In genomic region chr6:53347921-53348435, GRCh38 we compare ENCODE assay signal across 8 cellular contexts. TPM values are rescaled to one million over a fixed set of nuclear protein-coding genes. Genes with fewer than 3 reads are reported as not detected.
DNase-seq lines count a peak whose midpoint lies in the region; ATAC-seq and TF ChIP-seq lines count a peak whose summit lies in the region.

No MANE protein-coding gene starts in this region.

- TF ChIP-seq EP300 in esophagus muscularis mucosa (IDR thresholded peaks at IDR 0.05): no peak

- no peaks in the 10 kb centered on the region for H3K9me3 ChIP-seq in esophagus muscularis mucosa
- H3K9me3 ChIP-seq in muscle layer of duodenum (ENCODE audit: control insufficient read depth in 1 of 2, low read length in 2 of 2): no peaks in the 10 kb centered on the region

- peak overlapping the region; percentile 86 for H2AFZ ChIP-seq in ACC112 (ENCODE audit: low read length, unreplicated experiment)

- intact Hi-C loops in esophagus muscularis mucosa (cut with DNase I): loop anchor here (5.0 kb wide), 1 partner anchor 46 kb away; no protein-coding TSS in a partner anchor

- DNase-seq in NCI-H774 (lab: John Stamatoyannopoulos, UW): peak; percentile 29
- DNase-seq in activated T-cell treated with anti-CD3 and anti-CD28 coated beads, Interleukin-2, amount 50 U/mL, for 48 hours: peak; percentile 67 to 71
- peak; percentile 93 for DNase-seq in esophagus muscularis mucosa (ENCODE audit: extremely low spot score)
- peak; percentile 44 for DNase-seq in stromal cell of bone marrow (ENCODE audit: low read depth)

- H3K36me3 ChIP-seq in ACC112 (ENCODE audit: insufficient read depth, low read length) (peaks cover 4% of the 10 kb centered on the region; the same call in 1 of the 2 replicates), esophagus muscularis mucosa (peaks cover 0 to 5% (median 0%) of the 10 kb centered on the region in 4 donors), muscle layer of duodenum (ENCODE audit: control insufficient read depth in 1 of 2, insufficient read depth in 2 of 2, low read length in 2 of 2) (peaks cover 0 to 5% of the 10 kb centered on the region in 2 donors)

- H3K27ac ChIP-seq in ACC112 (ENCODE audit: low read depth, low read length): peak overlapping the region; percentile 93
- peak overlapping the region; percentile 97 to 100 (median 98) for H3K27ac ChIP-seq in esophagus muscularis mucosa (replicated peaks in 1 of 4)
- peak overlapping the region; percentile 88 for H3K27ac ChIP-seq in muscle layer of duodenum (ENCODE audit: low read length)

- peaks cover 57% of the 10 kb centered on the region for H3K79me2 ChIP-seq in ACC112 (ENCODE audit: control insufficient read depth, insufficient read depth, low read length, unreplicated experiment)

- H3K4me1 ChIP-seq in ACC112 (ENCODE audit: control insufficient read depth, insufficient read depth, low read length, unreplicated experiment) (peaks cover 8% of the 10 kb centered on the region), esophagus muscularis mucosa (peaks cover 8 to 50% (median 34%) of the 10 kb centered on the region in 4 donors), muscle layer of duodenum (ENCODE audit: control insufficient read depth in 1 of 2, insufficient read depth in 2 of 2, low read length in 2 of 2) (peaks cover 0 to 20% of the 10 kb centered on the region in 2 donors)

- H3K27me3 ChIP-seq in ACC112 (ENCODE audit: insufficient read depth, low read length): no peaks in the 10 kb centered on the region
- no peaks in the 10 kb centered on the region for H3K27me3 ChIP-seq in esophagus muscularis mucosa
- H3K27me3 ChIP-seq in muscle layer of duodenum (ENCODE audit: low read depth, low read length): no peaks in the 10 kb centered on the region

- ATAC-seq in GM18858 (IDR thresholded peaks at IDR 0.05; ENCODE audit: unreplicated experiment) (peak; percentile 14), HG03135 (IDR thresholded peaks at IDR 0.05; ENCODE audit: unreplicated experiment) (peak; percentile 25)

- 0% methylated on average over 22 of the region's 50 CpGs for WGBS in esophagus muscularis mucosa

- no peak for TF ChIP-seq POLR2A in esophagus muscularis mucosa (IDR thresholded peaks at IDR 0.05; ENCODE audit: low read depth)

- H3K4me3 ChIP-seq in ACC112 (ENCODE audit: low read depth, low read length) (peak overlapping the region; percentile 95), esophagus muscularis mucosa (peak overlapping the region; percentile 82 to 98 (median 91)), muscle layer of duodenum (ENCODE audit: low read depth in 1 of 2, low read length in 2 of 2) (peak overlapping the region; percentile 79 to 89)

- TF ChIP-seq CTCF in esophagus muscularis mucosa (IDR thresholded peaks at IDR 0.05): no peak

RNA-seq across cellular contexts. Expression of gene ELOVL5, which starts 0.8 kb away (rescaled TPM):
- 10 to 100 TPM; 55.2 to 80.2 (median 64.8) TPM for total RNA-seq in esophagus muscularis mucosa

Comparison
In these comparisons a context has a peak if more than half of its experiments do, and no peak if none do; other contexts are left out.
1. Peak in every context shown above with its lines: DNase-seq, ATAC-seq, H3K4me3 ChIP-seq and H3K27ac ChIP-seq.
2. DNase-seq: peak in every context shown above with its lines; median percentile 93 in esophagus muscularis mucosa; 69 in activated T-cell treated with anti-CD3 and anti-CD28 coated beads, Interleukin-2, amount 50 U/mL, for 48 hours; 44 in stromal cell of bone marrow; 29 in NCI-H774.